ENCODE assay signal across 8 cellular contexts in the genomic region with DNA sequence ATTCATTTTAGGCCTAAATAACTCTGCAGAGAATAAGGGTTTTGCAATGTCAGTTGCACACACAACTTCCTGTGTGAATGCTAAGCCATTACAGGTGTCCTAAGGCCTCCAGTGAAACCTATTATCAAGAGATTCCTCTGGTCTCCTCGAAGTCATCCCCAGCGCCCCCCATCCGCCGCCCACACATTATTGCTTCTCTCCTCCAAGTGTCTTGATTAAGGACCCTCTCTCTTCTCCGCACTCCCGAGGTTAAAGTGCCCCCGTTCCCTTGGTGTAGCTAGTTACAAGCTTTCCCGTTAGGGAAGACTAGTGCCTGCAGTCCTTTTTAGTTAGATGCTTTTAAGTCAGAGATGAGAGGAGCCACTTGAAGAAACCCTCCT. TPM values are rescaled to one million over a fixed set of nuclear protein-coding genes. Genes with fewer than 3 reads are reported as not detected.
A peak's percentile ranks its signal among the peaks of the same experiment; 100 is the strongest.
DNase-seq lines count a peak whose midpoint lies in the region; ATAC-seq and TF ChIP-seq lines count a peak whose summit lies in the region.

No MANE protein-coding gene starts in this region.

- H3K36me3 Mint-ChIP-seq in T-helper 2 cell treated with Interferon-gamma antibody and Interleukin-4, amounts not matched to agents 5 μg/mL and 100 μg/mL, for 36 hours (ENCODE audit: low read depth), result no peaks in the 10 kb centered on the region
- H3K36me3 Mint-ChIP-seq in stimulated activated memory B cell treated with anti-CD40 and anti-IgM and Interleukin-4, amounts not matched to agents 10 μg/mL and 1 μg/mL and 100 μg/mL, for 72 hours, result no peaks in the 10 kb centered on the region

- in situ Hi-C loops in mammary epithelial cell (cut with MboI; ENCODE audit: low sequenced_read_pairs in 2 of 2), result loop anchor here in 1 of 2 donors (10.0 kb wide), 2 partner anchors 121 to 249 kb away; partner anchors contain the start of gene AIG1

- H3K4me3 Mint-ChIP-seq in T-helper 2 cell treated with Interferon-gamma antibody and Interleukin-4, amounts not matched to agents 5 μg/mL and 100 μg/mL, for 36 hours, result peak overlapping the region; percentile 99
- peak overlapping the region; percentile 92 for H3K4me3 Mint-ChIP-seq in stimulated activated memory B cell treated with anti-CD40 and anti-IgM and Interleukin-4, amounts not matched to agents 10 μg/mL and 1 μg/mL and 100 μg/mL, for 72 hours

- TF ChIP-seq POLR2A in right lobe of liver (IDR thresholded peaks at IDR 0.05), result peak; percentile 34

- peak overlapping the region; percentile 93 for H3K27ac ChIP-seq in mammary epithelial cell (ENCODE audit: insufficient read depth, low read depth, low read length)
- peak overlapping the region; percentile 65 to 100 (median 76) for H3K27ac ChIP-seq in right lobe of liver

- H3K27me3 ChIP-seq in H7 (ENCODE audit: control insufficient read depth, insufficient read depth, low read length), result no peaks in the 10 kb centered on the region
- no peaks in the 10 kb centered on the region for H3K27me3 ChIP-seq in mammary epithelial cell (ENCODE audit: insufficient read depth, low read length)
- H3K27me3 ChIP-seq in right lobe of liver, result no peaks in the 10 kb centered on the region

- DNase-seq in H7, result peak; percentile 15
- DNase-seq in T-helper 2 cell treated with Interferon-gamma antibody and Interleukin-4, amounts not matched to agents 5 μg/mL and 100 μg/mL, for 36 hours (ENCODE audit: low spot score), result peak; percentile 46
- DNase-seq in mammary epithelial cell, result peak; percentile 55
- peak in 1 of 3 donors; percentile 55 for DNase-seq in right lobe of liver

- dilution Hi-C loops in mammary epithelial cell (cut with HindIII; ENCODE audit: low sequenced_read_pairs), result no loop called here

- peak overlapping the region; percentile 79 for H3K4me2 ChIP-seq in mammary epithelial cell (ENCODE audit: insufficient read depth, low read depth, low read length)

- CTCF ChIA-PET in mammary epithelial cell (lab: Charles Lee; ENCODE audit: low non-redundant PET), result no interaction called here

- H3K27ac Mint-ChIP-seq in T-helper 2 cell treated with Interferon-gamma antibody and Interleukin-4, amounts not matched to agents 5 μg/mL and 100 μg/mL, for 36 hours, result peak overlapping the region; percentile 100
- peak overlapping the region; percentile 92 for H3K27ac Mint-ChIP-seq in stimulated activated memory B cell treated with anti-CD40 and anti-IgM and Interleukin-4, amounts not matched to agents 10 μg/mL and 1 μg/mL and 100 μg/mL, for 72 hours

- no peaks in the 10 kb centered on the region for H3K27me3 Mint-ChIP-seq in T-helper 2 cell treated with Interferon-gamma antibody and Interleukin-4, amounts not matched to agents 5 μg/mL and 100 μg/mL, for 36 hours (ENCODE audit: low read depth)
- no peaks in the 10 kb centered on the region for H3K27me3 Mint-ChIP-seq in stimulated activated memory B cell treated with anti-CD40 and anti-IgM and Interleukin-4, amounts not matched to agents 10 μg/mL and 1 μg/mL and 100 μg/mL, for 72 hours

- BruUV-seq in mammary epithelial cell (replicated peaks; lab: Mats Ljungman, UMichigan), result no TSS peak

- no peak for ATAC-seq in right lobe of liver
- no peak for ATAC-seq in stimulated activated memory B cell treated with anti-CD40 and anti-IgM and Interleukin-4, amounts not matched to agents 10 μg/mL and 1 μg/mL and 100 μg/mL, for 72 hours
- no peak for ATAC-seq in GM21360 (IDR thresholded peaks at IDR 0.05; ENCODE audit: unreplicated experiment)
- ATAC-seq in HG02642 (IDR thresholded peaks at IDR 0.05; ENCODE audit: poor library complexity, unreplicated experiment), result no peak
- no peak for ATAC-seq in HG02623 (IDR thresholded peaks at IDR 0.05; ENCODE audit: unreplicated experiment)

- peaks cover 65% of the 10 kb centered on the region for H3K79me2 ChIP-seq in mammary epithelial cell (ENCODE audit: insufficient read depth, low read length)

- intact Hi-C loops in mammary epithelial cell (cut with micrococcal nuclease), result loop anchor here (1.0 to 10.0 kb wide), 6 partner anchors 15 to 469 kb away; no protein-coding TSS in a partner anchor
- intact Hi-C loops in right lobe of liver (cut with DNase I), result no loop called here

- TF ChIP-seq CTCF in mammary epithelial cell (conservative IDR thresholded peaks at IDR 0.05 in 1 of 2, IDR thresholded peaks at IDR 0.05 in 1 of 2; ENCODE audit: extremely low read depth in 1 of 2, insufficient read depth in 1 of 2, low read depth in 1 of 2, low read length in 2 of 2) (no peak), right lobe of liver (IDR thresholded peaks at IDR 0.05) (no peak)

- H3K9me3 ChIP-seq in mammary epithelial cell (replicated peaks; ENCODE audit: insufficient read depth, low read length), result no peaks in the 10 kb centered on the region
- H3K9me3 ChIP-seq in right lobe of liver, result no peaks in the 10 kb centered on the region

- H2AFZ ChIP-seq in mammary epithelial cell (ENCODE audit: low read depth, low read length), result peak overlapping the region; percentile 63

- H4K20me1 ChIP-seq in mammary epithelial cell (ENCODE audit: insufficient read depth, low read length), result no peaks in the 10 kb centered on the region

- 14% methylated on average over 8 of the region's 8 CpGs for WGBS in mammary epithelial cell (ENCODE audit: low coverage, missing lambda C conversion rate)
- 29% methylated on average over 8 of the region's 8 CpGs for WGBS in right lobe of liver (ENCODE audit: insufficient coverage, low coverage, low lambda C conversion rate, missing lambda C conversion rate)

- no peaks in the 10 kb centered on the region for H3K9me3 Mint-ChIP-seq in T-helper 2 cell treated with Interferon-gamma antibody and Interleukin-4, amounts not matched to agents 5 μg/mL and 100 μg/mL, for 36 hours
- H3K9me3 Mint-ChIP-seq in stimulated activated memory B cell treated with anti-CD40 and anti-IgM and Interleukin-4, amounts not matched to agents 10 μg/mL and 1 μg/mL and 100 μg/mL, for 72 hours, result no peaks in the 10 kb centered on the region

- H3K4me1 ChIP-seq in mammary epithelial cell (ENCODE audit: insufficient read depth, low read length) (peaks cover 16% of the 10 kb centered on the region), right lobe of liver (peaks cover 0 to 25% (median 6%) of the 10 kb centered on the region in 4 donors)

- peak overlapping the region; percentile 96 for H3K9ac ChIP-seq in mammary epithelial cell (ENCODE audit: insufficient read depth, low read length)

- H3K36me3 ChIP-seq in H7 (replicated peaks; ENCODE audit: control insufficient read depth, insufficient read depth, low read length) (no peaks in the 10 kb centered on the region), mammary epithelial cell (ENCODE audit: insufficient read depth, low read length) (no peaks in the 10 kb centered on the region), right lobe of liver (no peaks in the 10 kb centered on the region)

- peak overlapping the region; percentile 94 for H3K4me3 ChIP-seq in H7 (ENCODE audit: insufficient read depth, low read depth, low read length)
- peak overlapping the region; percentile 79 to 91 (median 86) for H3K4me3 ChIP-seq in mammary epithelial cell (replicated peaks in 1 of 3; ENCODE audit: insufficient read depth in 1 of 3, low read depth in 2 of 3, low read length in 3 of 3)
- peak overlapping the region; percentile 6 to 84 (median 16) for H3K4me3 ChIP-seq in right lobe of liver

- H3K4me1 Mint-ChIP-seq in T-helper 2 cell treated with Interferon-gamma antibody and Interleukin-4, amounts not matched to agents 5 μg/mL and 100 μg/mL, for 36 hours (ENCODE audit: low read depth), result peaks cover 46% of the 10 kb centered on the region
- H3K4me1 Mint-ChIP-seq in stimulated activated memory B cell treated with anti-CD40 and anti-IgM and Interleukin-4, amounts not matched to agents 10 μg/mL and 1 μg/mL and 100 μg/mL, for 72 hours, result peaks cover 51% of the 10 kb centered on the region

RNA-seq across cellular contexts. Expression of gene HIVEP2, which starts 1.2 kb away (rescaled TPM):
- 4.1 and 6.5 TPM in 2 replicates for total RNA-seq in H7 (2014; rRNA removed; shearing (Covaris generic))
- total RNA-seq in mammary epithelial cell (10 to 100 TPM; 14.5 to 26.3 TPM), right lobe of liver (1 to 10 TPM; 3.0 to 8.9 (median 5.1) TPM)
- polyA plus RNA-seq in mammary epithelial cell, result 7.4 TPM
- polyA minus RNA-seq in mammary epithelial cell, result 32.3 TPM

Comparison
In these comparisons a context has a peak if more than half of its experiments do, and no peak if none do; other contexts are left out.
1. H3K4me3 ChIP-seq: peak in every context shown above with its lines; median percentile 94 in H7; 86 in mammary epithelial cell; 16 in right lobe of liver.